Comparison of ENCODE assay signal across 1 cellular context in the genomic region with DNA sequence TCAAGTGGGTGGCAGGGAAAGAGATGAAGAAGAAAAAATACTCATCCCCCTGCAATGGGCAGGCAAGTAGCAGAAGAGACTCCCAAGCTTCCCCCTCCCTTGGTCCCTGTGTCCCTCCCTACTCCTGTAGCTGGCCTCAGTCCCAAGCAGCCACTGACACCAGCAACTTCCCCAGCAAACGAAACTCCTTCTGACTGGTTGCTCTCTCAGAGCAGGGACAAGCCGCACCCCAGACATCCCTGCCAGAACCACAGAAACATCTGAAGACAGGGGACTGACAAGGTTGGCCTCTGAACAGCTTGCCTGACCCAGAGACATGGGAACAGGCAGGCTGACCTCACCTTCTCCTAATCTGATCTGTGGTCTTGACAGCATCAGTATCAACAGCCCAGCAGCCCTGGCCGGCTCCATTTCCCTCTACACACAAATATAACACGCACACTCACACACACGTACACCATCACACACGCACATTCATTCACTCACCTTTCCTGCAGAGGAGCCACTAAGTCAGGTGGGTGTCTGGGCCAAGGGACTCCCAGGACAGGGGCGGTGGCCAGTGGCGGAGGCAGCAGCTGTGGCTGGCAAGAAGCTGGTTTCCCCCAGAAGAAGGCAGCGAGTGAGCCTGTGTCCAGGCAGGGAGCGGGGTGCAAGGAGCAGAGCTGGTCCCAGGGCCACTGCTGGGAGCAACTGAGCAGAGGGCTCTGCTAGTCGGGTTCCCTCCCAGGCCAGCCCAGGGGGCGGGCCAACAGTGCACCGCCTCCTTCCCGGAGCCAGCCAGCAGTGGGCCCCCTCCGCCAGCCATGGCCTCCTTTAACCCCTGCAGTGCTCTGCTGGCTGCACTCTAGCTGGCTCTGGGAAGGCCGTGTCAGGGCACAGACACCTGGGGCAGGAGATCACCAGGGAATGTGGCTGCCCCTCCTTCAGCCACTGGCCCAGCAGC.
A peak's percentile ranks its signal among the peaks of the same experiment; 100 is the strongest.
TF ChIP-seq lines count a peak whose summit lies in the region.

No MANE protein-coding gene starts in this region.

TF ChIP-seq in HepG2, 621 proteins besides CTCF, POLR2A, EP300 and RAD21 (continued from another document and continues in another):
- TF ChIP-seq ZNF329 (CRISPR knock-in tag; IDR thresholded peaks at IDR 0.05; ENCODE audit: low read depth), result no peak
- peak; percentile 53; the same call in 1 of the 2 replicates for TF ChIP-seq ZNF615 (CRISPR knock-in tag; IDR thresholded peaks at IDR 0.05; ENCODE audit: borderline replicate concordance)
- no peak; the same call in 1 of the 2 replicates for TF ChIP-seq ZNF143 (CRISPR knock-in tag; IDR thresholded peaks at IDR 0.05)
- TF ChIP-seq ZNF841 (CRISPR knock-in tag; IDR thresholded peaks at IDR 0.05; ENCODE audit: borderline replicate concordance), result no peak
- TF ChIP-seq ZNF333 (CRISPR knock-in tag; IDR thresholded peaks at IDR 0.05; ENCODE audit: borderline replicate concordance), result no peak
- TF ChIP-seq, protein P1, sequence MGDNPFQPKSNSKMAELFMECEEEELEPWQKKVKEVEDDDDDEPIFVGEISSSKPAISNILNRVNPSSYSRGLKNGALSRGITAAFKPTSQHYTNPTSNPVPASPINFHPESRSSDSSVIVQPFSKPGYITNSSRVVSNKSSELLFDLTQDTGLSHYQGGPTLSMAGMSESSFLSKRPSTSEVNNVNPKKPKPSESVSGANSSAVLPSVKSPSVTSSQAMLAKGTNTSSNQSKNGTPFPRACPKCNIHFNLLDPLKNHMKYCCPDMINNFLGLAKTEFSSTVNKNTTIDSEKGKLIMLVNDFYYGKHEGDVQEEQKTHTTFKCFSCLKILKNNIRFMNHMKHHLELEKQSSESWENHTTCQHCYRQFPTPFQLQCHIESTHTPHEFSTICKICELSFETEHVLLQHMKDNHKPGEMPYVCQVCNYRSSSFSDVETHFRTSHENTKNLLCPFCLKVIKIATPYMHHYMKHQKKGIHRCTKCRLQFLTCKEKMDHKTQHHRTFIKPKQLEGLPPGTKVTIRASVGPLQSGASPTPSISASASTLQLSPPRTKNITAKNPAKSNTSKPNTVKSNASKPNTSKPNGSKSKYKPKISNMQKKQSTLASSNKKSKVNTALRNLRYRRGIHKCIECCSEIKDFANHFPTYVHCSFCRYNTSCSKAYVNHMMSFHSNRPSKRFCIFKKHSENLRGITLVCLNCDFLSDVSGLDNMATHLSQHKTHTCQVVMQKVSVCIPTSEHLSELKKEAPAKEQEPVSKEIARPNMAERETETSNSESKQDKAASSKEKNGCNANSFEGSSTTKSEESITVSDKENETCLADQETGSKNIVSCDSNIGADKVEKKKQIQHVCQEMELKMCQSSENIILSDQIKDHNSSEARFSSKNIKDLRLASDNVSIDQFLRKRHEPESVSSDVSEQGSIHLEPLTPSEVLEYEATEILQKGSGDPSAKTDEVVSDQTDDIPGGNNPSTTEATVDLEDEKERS (CRISPR knock-in tag; IDR thresholded peaks at IDR 0.05), result peak; percentile 70; the same call in 1 of the 2 replicates
- TF ChIP-seq ZNF430 (CRISPR knock-in tag; IDR thresholded peaks at IDR 0.05), result no peak; the same call in 1 of the 2 replicates
- TF ChIP-seq, protein P2, sequence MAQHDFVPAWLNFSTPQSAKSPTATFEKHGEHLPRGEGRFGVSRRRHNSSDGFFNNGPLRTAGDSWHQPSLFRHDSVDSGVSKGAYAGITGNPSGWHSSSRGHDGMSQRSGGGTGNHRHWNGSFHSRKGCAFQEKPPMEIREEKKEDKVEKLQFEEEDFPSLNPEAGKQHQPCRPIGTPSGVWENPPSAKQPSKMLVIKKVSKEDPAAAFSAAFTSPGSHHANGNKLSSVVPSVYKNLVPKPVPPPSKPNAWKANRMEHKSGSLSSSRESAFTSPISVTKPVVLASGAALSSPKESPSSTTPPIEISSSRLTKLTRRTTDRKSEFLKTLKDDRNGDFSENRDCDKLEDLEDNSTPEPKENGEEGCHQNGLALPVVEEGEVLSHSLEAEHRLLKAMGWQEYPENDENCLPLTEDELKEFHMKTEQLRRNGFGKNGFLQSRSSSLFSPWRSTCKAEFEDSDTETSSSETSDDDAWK (CRISPR knock-in tag; IDR thresholded peaks at IDR 0.05), result no peak
- TF ChIP-seq ZBTB43 (CRISPR knock-in tag; conservative IDR thresholded peaks at IDR 0.05), result peak; percentile 70
- no peak for TF ChIP-seq ZHX1 (CRISPR knock-in tag; IDR thresholded peaks at IDR 0.05; ENCODE audit: low read depth)
- TF ChIP-seq ZNF7 (CRISPR knock-in tag; IDR thresholded peaks at IDR 0.05), result no peak
- 0 out of 2 replicates have a peak, but pooled peaks have one; percentile 81 for TF ChIP-seq ZNF468 (CRISPR knock-in tag; IDR thresholded peaks at IDR 0.05)
- no peak for TF ChIP-seq MED8 (CRISPR knock-in tag; IDR thresholded peaks at IDR 0.05; ENCODE audit: insufficient replicate concordance)
- TF ChIP-seq TAF15 (IDR thresholded peaks at IDR 0.05; ENCODE audit: low read depth, low read length, poor library complexity, severe bottlenecking), result no peak
- TF ChIP-seq EED (CRISPR knock-in tag; IDR thresholded peaks at IDR 0.05), result no peak
- 0 out of 2 replicates have a peak, but pooled peaks have one; percentile 43 for TF ChIP-seq IRX3 (CRISPR knock-in tag; IDR thresholded peaks at IDR 0.05; ENCODE audit: borderline replicate concordance, low read depth)
- TF ChIP-seq RFXAP (CRISPR knock-in tag; IDR thresholded peaks at IDR 0.05; ENCODE audit: borderline replicate concordance), result peak; percentile 87; the same call in 1 of the 2 replicates
- no peak for TF ChIP-seq ZBTB10 (CRISPR knock-in tag; IDR thresholded peaks at IDR 0.05; ENCODE audit: borderline replicate concordance)
- no peak for TF ChIP-seq HES4 (CRISPR knock-in tag; IDR thresholded peaks at IDR 0.05; ENCODE audit: borderline replicate concordance)
- TF ChIP-seq, protein P3, sequence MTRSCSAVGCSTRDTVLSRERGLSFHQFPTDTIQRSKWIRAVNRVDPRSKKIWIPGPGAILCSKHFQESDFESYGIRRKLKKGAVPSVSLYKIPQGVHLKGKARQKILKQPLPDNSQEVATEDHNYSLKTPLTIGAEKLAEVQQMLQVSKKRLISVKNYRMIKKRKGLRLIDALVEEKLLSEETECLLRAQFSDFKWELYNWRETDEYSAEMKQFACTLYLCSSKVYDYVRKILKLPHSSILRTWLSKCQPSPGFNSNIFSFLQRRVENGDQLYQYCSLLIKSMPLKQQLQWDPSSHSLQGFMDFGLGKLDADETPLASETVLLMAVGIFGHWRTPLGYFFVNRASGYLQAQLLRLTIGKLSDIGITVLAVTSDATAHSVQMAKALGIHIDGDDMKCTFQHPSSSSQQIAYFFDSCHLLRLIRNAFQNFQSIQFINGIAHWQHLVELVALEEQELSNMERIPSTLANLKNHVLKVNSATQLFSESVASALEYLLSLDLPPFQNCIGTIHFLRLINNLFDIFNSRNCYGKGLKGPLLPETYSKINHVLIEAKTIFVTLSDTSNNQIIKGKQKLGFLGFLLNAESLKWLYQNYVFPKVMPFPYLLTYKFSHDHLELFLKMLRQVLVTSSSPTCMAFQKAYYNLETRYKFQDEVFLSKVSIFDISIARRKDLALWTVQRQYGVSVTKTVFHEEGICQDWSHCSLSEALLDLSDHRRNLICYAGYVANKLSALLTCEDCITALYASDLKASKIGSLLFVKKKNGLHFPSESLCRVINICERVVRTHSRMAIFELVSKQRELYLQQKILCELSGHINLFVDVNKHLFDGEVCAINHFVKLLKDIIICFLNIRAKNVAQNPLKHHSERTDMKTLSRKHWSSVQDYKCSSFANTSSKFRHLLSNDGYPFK (CRISPR knock-in tag; IDR thresholded peaks at IDR 0.05; ENCODE audit: borderline replicate concordance), result peak; percentile 78
- TF ChIP-seq HDAC1 (CRISPR knock-in tag; IDR thresholded peaks at IDR 0.05), result peak; percentile 56
- no peak for TF ChIP-seq PCBP2 (optimal IDR thresholded peaks at IDR 0.05; ENCODE audit: low read depth, low read length, poor library complexity, severe bottlenecking)
- TF ChIP-seq, protein P4, sequence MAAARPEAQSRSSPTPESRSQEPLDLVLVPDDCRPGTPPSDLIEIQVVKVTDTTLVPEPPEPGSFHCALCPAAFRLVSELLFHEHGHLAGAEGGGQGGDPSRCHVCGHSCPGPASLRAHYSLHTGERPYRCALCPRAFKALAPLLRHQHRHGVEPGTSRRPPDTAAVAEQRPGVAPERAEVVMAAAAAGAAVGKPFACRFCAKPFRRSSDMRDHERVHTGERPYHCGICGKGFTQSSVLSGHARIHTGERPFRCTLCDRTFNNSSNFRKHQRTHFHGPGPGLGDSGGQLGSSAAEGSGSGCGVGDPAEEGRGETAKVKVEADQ (CRISPR knock-in tag; IDR thresholded peaks at IDR 0.05; ENCODE audit: borderline replicate concordance), result peak; percentile 49; the same call in 1 of the 2 replicates
- TF ChIP-seq ETV5 (CRISPR knock-in tag; IDR thresholded peaks at IDR 0.05; ENCODE audit: borderline replicate concordance), result peak; percentile 34; the same call in 1 of the 2 replicates
- TF ChIP-seq, protein P5, sequence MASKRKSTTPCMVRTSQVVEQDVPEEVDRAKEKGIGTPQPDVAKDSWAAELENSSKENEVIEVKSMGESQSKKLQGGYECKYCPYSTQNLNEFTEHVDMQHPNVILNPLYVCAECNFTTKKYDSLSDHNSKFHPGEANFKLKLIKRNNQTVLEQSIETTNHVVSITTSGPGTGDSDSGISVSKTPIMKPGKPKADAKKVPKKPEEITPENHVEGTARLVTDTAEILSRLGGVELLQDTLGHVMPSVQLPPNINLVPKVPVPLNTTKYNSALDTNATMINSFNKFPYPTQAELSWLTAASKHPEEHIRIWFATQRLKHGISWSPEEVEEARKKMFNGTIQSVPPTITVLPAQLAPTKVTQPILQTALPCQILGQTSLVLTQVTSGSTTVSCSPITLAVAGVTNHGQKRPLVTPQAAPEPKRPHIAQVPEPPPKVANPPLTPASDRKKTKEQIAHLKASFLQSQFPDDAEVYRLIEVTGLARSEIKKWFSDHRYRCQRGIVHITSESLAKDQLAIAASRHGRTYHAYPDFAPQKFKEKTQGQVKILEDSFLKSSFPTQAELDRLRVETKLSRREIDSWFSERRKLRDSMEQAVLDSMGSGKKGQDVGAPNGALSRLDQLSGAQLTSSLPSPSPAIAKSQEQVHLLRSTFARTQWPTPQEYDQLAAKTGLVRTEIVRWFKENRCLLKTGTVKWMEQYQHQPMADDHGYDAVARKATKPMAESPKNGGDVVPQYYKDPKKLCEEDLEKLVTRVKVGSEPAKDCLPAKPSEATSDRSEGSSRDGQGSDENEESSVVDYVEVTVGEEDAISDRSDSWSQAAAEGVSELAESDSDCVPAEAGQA (IDR thresholded peaks at IDR 0.05; ENCODE audit: low read depth), result no peak
- TF ChIP-seq, protein P5 (CRISPR knock-in tag; IDR thresholded peaks at IDR 0.05; ENCODE audit: borderline replicate concordance), result no peak
